In the genomic region with DNA sequence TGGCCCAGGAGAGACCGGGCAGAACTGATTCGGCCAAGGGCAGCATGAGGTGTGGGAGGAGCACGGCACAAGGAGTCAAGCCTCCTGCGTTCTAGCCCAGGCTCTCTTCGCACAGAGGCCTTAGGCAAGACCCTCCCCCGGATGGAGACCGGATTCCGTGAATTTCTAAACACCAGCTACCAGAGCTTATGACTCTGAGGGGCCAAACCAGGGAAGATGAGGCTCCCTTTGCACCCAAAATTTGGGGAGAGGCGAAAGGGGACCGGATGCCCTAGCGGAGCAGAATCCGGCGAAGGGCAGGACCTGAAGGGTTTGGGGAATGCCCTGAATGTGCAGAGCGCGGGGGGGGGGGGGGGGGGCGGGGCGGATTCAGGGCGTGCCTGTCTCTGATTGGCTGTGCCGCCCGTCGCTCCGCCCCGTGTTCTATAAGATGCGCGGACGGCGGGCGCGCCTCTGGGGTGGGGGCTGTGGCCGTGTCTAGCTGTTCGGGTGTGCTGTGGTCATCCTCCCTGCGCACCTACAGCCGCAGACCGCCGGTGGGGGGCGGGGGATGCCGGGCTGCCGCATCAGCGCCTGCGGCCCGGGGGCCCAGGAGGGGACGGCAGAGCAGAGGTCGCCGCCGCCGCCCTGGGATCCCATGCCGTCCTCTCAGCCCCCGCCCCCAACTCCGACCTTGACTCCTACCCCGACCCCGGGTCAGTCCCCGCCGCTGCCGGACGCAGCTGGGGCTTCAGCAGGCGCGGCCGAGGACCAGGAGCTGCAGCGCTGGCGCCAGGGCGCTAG, we compare ENCODE assay signal across 8 cellular contexts. TPM values are rescaled to one million over a fixed set of nuclear protein-coding genes. Genes with fewer than 3 reads are reported as not detected.
DNase-seq lines count a peak whose midpoint lies in the region; ATAC-seq and TF ChIP-seq lines count a peak whose summit lies in the region.

A gene with protein sequence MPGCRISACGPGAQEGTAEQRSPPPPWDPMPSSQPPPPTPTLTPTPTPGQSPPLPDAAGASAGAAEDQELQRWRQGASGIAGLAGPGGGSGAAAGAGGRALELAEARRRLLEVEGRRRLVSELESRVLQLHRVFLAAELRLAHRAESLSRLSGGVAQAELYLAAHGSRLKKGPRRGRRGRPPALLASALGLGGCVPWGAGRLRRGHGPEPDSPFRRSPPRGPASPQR (plus strand): TSS at position 456 of the 783 bp plus-strand sequence. CDS start 95 bp downstream, at position 551.

- H3K27ac ChIP-seq in 22Rv1 (peak within 1 kb of the TSS; percentile 71), right atrium auricular region (peak within 1 kb of the TSS; percentile 81 to 89), rectal smooth muscle tissue (ENCODE audit: low read depth, low read length) (peak within 1 kb of the TSS; percentile 48), uterus (peak within 1 kb of the TSS; percentile 36 to 74)

- peak; percentile 78 for ATAC-seq in T-helper 17 cell

- H3K36me3 ChIP-seq in right atrium auricular region (no peaks in the 10 kb centered on the region), rectal smooth muscle tissue (ENCODE audit: control insufficient read depth, insufficient read depth, low read length) (no peaks in the 10 kb centered on the region), uterus (no peaks in the 10 kb centered on the region)

- peak; percentile 45 for TF ChIP-seq POLR2A in GM18526 (IDR thresholded peaks at IDR 0.05; ENCODE audit: extremely low read depth, insufficient read length)
- TF ChIP-seq POLR2A in uterus (IDR thresholded peaks at IDR 0.05): peak; percentile 23 to 72

- H3K27ac Mint-ChIP-seq in T-helper 17 cell: peak within 1 kb of the TSS; percentile 21

- H3K4me3 ChIP-seq in right atrium auricular region: peak within 1 kb of the TSS; percentile 52 to 80
- peak within 1 kb of the TSS; percentile 58 for H3K4me3 ChIP-seq in rectal smooth muscle tissue (ENCODE audit: low read length)
- H3K4me3 ChIP-seq in uterus: peak within 1 kb of the TSS; percentile 41 to 69

- H3K27me3 Mint-ChIP-seq in T-helper 17 cell: peaks cover 55% of the 10 kb centered on the region

- H3K36me3 Mint-ChIP-seq in T-helper 17 cell (ENCODE audit: low read depth): no peaks in the 10 kb centered on the region

- no peak within 1 kb of the TSS for H3K9ac ChIP-seq in rectal smooth muscle tissue (ENCODE audit: low read length)

- TF ChIP-seq CTCF in 22Rv1 (IDR thresholded peaks at IDR 0.05) (no peak), right atrium auricular region (IDR thresholded peaks at IDR 0.05) (no peak), uterus (IDR thresholded peaks at IDR 0.05) (no peak)

- peaks cover 11% of the 10 kb centered on the region for H3K4me1 Mint-ChIP-seq in T-helper 17 cell

- H3K4me1 ChIP-seq in right atrium auricular region: peaks cover 0 to 50% of the 10 kb centered on the region in 2 donors
- peaks cover 15% of the 10 kb centered on the region for H3K4me1 ChIP-seq in rectal smooth muscle tissue (ENCODE audit: control insufficient read depth, insufficient read depth, low read length)
- H3K4me1 ChIP-seq in uterus: no peaks in the 10 kb centered on the region

- no peaks in the 10 kb centered on the region for H3K27me3 ChIP-seq in right atrium auricular region
- H3K27me3 ChIP-seq in rectal smooth muscle tissue (ENCODE audit: control insufficient read depth, insufficient read depth, low read length): peaks cover 17% of the 10 kb centered on the region
- H3K27me3 ChIP-seq in uterus: no peaks in the 10 kb centered on the region

- DNase-seq in LoVo (ENCODE audit: low spot score) (peak; percentile 72), T-helper 17 cell (peak; percentile 49 to 70 (median 58)), amygdala (lab: John Stamatoyannopoulos, UW) (peak in 49 of 56 donors; percentile 5 to 86 (median 50)), right atrium auricular region (ENCODE audit: low spot score) (no peak), uterus (peak; percentile 62 to 72)

- peak within 1 kb of the TSS; percentile 84 for H3K4me3 Mint-ChIP-seq in T-helper 17 cell

- intact Hi-C loops in uterus (cut with DNase I; ENCODE audit: low total_unique reads): no loop called here

- no peaks in the 10 kb centered on the region for H3K9me3 ChIP-seq in T-helper 17 cell (ENCODE audit: control insufficient read depth, low read length, poor library complexity, severe bottlenecking)
- no peaks in the 10 kb centered on the region for H3K9me3 ChIP-seq in right atrium auricular region
- H3K9me3 ChIP-seq in uterus: no peaks in the 10 kb centered on the region

RNA-seq across cellular contexts. Expression of the gene that starts here (rescaled TPM):
- under 1 TPM in 1 of 2 donors, not detected in 1; 0.22 TPM for total RNA-seq in T-helper 17 cell
- total RNA-seq in right atrium auricular region: 100 to 1,000 TPM in 1 of 2 donors, 10 to 100 TPM in 1; 72.5 to 151 TPM
- total RNA-seq in uterus: 10 to 100 TPM in 2 of 4 donors, 1 to 10 TPM in 2; 1.5 to 11.9 (median 7.2) TPM

Comparison
In these comparisons a context has a peak if more than half of its experiments do, and no peak if none do; other contexts are left out.
1. RNA of the gene that starts here (total RNA-seq): 72.5 to 151 TPM in right atrium auricular region; 1.5 to 11.9 TPM in uterus and 0.22 TPM in T-helper 17 cell; every median in the first group is over 4 times any median in the second.
2. Peak in DNase-seq and ATAC-seq in T-helper 17 cell; RNA of the gene not detected or under 1 TPM.
3. Peak in every context shown above with its lines, with median percentiles within 50 percentile points of each other: H3K27ac ChIP-seq and H3K4me3 ChIP-seq.